ENCODE assay signal across 11 cellular contexts in genomic region chr4:145934434-145935047, GRCh38. TPM values are rescaled to one million over a fixed set of nuclear protein-coding genes. Genes with fewer than 3 reads are reported as not detected.
A peak's percentile ranks its signal among the peaks of the same experiment; 100 is the strongest.
DNase-seq lines count a peak whose midpoint lies in the region; ATAC-seq and TF ChIP-seq lines count a peak whose summit lies in the region.
"Had no signal": no experiment of that assay in that cellular context is flagged by ENCODE, and none has a peak within 500 bp of the region (broad histone marks: within the 10 kb centered on the region; RNA-seq: fewer than 3 reads in every experiment).

No MANE protein-coding gene starts in this region.

- H3K4me3 Mint-ChIP-seq in CD8-positive, alpha-beta T cell: peak overlapping the region; percentile 94
- peak overlapping the region; percentile 86 to 95 (median 93) for H3K4me3 Mint-ChIP-seq in nephron

- H3K36me3 ChIP-seq in CD8-positive, alpha-beta T cell (ENCODE audit: insufficient read depth, low read length): no peaks in the 10 kb centered on the region
- H3K36me3 ChIP-seq in HEK293 (ENCODE audit: control insufficient read depth in 2 of 2, insufficient read depth in 1 of 2, low read length in 2 of 2) (no peaks in the 10 kb centered on the region), adipocyte (ENCODE audit: control insufficient read depth, insufficient read depth, low read length, severe bottlenecking) (no peaks in the 10 kb centered on the region), body of pancreas (replicated peaks in 1 of 2; ENCODE audit: insufficient read depth in 1 of 2, low read depth in 2 of 2) (no peaks in the 10 kb centered on the region)
- H3K36me3 ChIP-seq: neutrophil had no signal

- TF ChIP-seq CTCF in CD8-positive, alpha-beta T cell (IDR thresholded peaks at IDR 0.05): no peak
- TF ChIP-seq CTCF in HEK293 (tag by site-specific recombination; IDR thresholded peaks at IDR 0.05) (no peak), nephron (IDR thresholded peaks at IDR 0.05; ENCODE audit: unreplicated experiment in 3 of 3) (no peak), body of pancreas (IDR thresholded peaks at IDR 0.05) (no peak)

- no peak for ATAC-seq in CD8-positive, alpha-beta T cell
- no peak for ATAC-seq in GM18868 (IDR thresholded peaks at IDR 0.05; ENCODE audit: unreplicated experiment)
- no peak for ATAC-seq in body of pancreas
- ATAC-seq in HG02840 (IDR thresholded peaks at IDR 0.05; ENCODE audit: low FRiP score, unreplicated experiment): no peak

- intact Hi-C loops in CD8-positive, alpha-beta T cell (cut with DNase I, micrococcal nuclease): loop anchor here (1.0 to 10.0 kb wide), 11 partner anchors 8 to 1750 kb away; partner anchors contain the start of genes SLC10A7 (in 2 of the 2), ABCE1 (in 1 of the 2), ANAPC10 (in 1 of the 2) and OTUD4 (in 1 of the 2)
- intact Hi-C loops in body of pancreas (cut with DNase I): no loop called here

- no peaks in the 10 kb centered on the region for H3K9me3 Mint-ChIP-seq in CD8-positive, alpha-beta T cell
- H3K9me3 Mint-ChIP-seq in nephron: no peaks in the 10 kb centered on the region

- CTCF ChIA-PET in CD8-positive, alpha-beta T cell (lab: Charles Lee): no interaction called here
- CTCF ChIA-PET in HEK293 (lab: Yijun Ruan, JAX): no interaction called here

- no peak for TF ChIP-seq POLR2A in body of pancreas (IDR thresholded peaks at IDR 0.05)

- no peaks in the 10 kb centered on the region for H3K27me3 Mint-ChIP-seq in CD8-positive, alpha-beta T cell (ENCODE audit: low read depth)
- H3K27me3 Mint-ChIP-seq in nephron (ENCODE audit: low read depth): no peaks in the 10 kb centered on the region

- H3K27me3 ChIP-seq in CD8-positive, alpha-beta T cell (ENCODE audit: insufficient read depth, low read length): no peaks in the 10 kb centered on the region
- H3K27me3 ChIP-seq in adipocyte (replicated peaks; ENCODE audit: control insufficient read depth, insufficient read depth, low read length) (no peaks in the 10 kb centered on the region), body of pancreas (no peaks in the 10 kb centered on the region)
- H3K27me3 ChIP-seq: testis had no signal

- H3K4me1 Mint-ChIP-seq in CD8-positive, alpha-beta T cell (ENCODE audit: low read depth): peaks cover 58% of the 10 kb centered on the region
- H3K4me1 Mint-ChIP-seq in nephron: peaks cover 60% of the 10 kb centered on the region

- POLR2A ChIA-PET in CD8-positive, alpha-beta T cell (lab: Charles Lee): no interaction called here
- POLR2A ChIA-PET in HEK293 (lab: Yijun Ruan, JAX): no interaction called here

- H3K9me3 ChIP-seq in CD8-positive, alpha-beta T cell (ENCODE audit: low read length): no peaks in the 10 kb centered on the region
- H3K9me3 ChIP-seq in HEK293 (ENCODE audit: control insufficient read depth, insufficient read depth, low read depth, low read length): no peaks in the 10 kb centered on the region
- no peaks in the 10 kb centered on the region for H3K9me3 ChIP-seq in adipocyte (ENCODE audit: control insufficient read depth, low read length)
- H3K9me3 ChIP-seq in body of pancreas: no peaks in the 10 kb centered on the region
- H3K9me3 ChIP-seq: neutrophil, testis had no signal

- DNase-seq in CD8-positive, alpha-beta T cell: no peak
- DNase-seq in adipocyte (ENCODE audit: low read depth) (no peak), retina (no peak), body of pancreas (no peak)
- DNase-seq: activated CD4-positive, alpha-beta T cell treated with anti-CD3 and anti-CD28 coated beads for 48 hours; testis had no signal

- H3K27ac ChIP-seq in CD8-positive, alpha-beta T cell (ENCODE audit: low read depth, low read length): no peak overlapping the region
- H3K27ac ChIP-seq in HEK293 (ENCODE audit: extremely low read depth, low read depth, low read length) (peak overlapping the region; percentile 35; the same call in 1 of the 2 replicates), body of pancreas (peak overlapping the region in 2 of 4 donors; percentile 20 to 97)
- H3K27ac ChIP-seq: neutrophil had no signal

- no peak overlapping the region for H3K4me3 ChIP-seq in CD8-positive, alpha-beta T cell (ENCODE audit: low read depth, low read length)
- H3K4me3 ChIP-seq in HEK293 (ENCODE audit: low read depth, low read length) (no peak overlapping the region), adipocyte (ENCODE audit: low read length) (no peak overlapping the region), body of pancreas (no peak overlapping the region)
- H3K4me3 ChIP-seq: testis had no signal

- WGBS in body of pancreas, 2 donors: 71 to 75% methylated on average over 2 to 3 of the region's 3 CpGs

- peaks cover 14% of the 10 kb centered on the region for H3K36me3 Mint-ChIP-seq in CD8-positive, alpha-beta T cell
- H3K36me3 Mint-ChIP-seq in nephron (ENCODE audit: low read depth): peaks cover 8% of the 10 kb centered on the region

- H3K9ac ChIP-seq in adipocyte (ENCODE audit: low read length): peak overlapping the region; percentile 96

- H3K27ac Mint-ChIP-seq in CD8-positive, alpha-beta T cell: peak overlapping the region; percentile 80
- peak overlapping the region; percentile 97 to 100 (median 100) for H3K27ac Mint-ChIP-seq in nephron

- peaks cover 29% of the 10 kb centered on the region for H3K4me1 ChIP-seq in CD8-positive, alpha-beta T cell (ENCODE audit: insufficient read depth, low read length)
- H3K4me1 ChIP-seq in HEK293 (ENCODE audit: control insufficient read depth, insufficient read depth, low read length) (peaks cover 11% of the 10 kb centered on the region), adipocyte (ENCODE audit: control insufficient read depth, insufficient read depth, low read length) (peaks cover 23% of the 10 kb centered on the region), body of pancreas (peaks cover 27% of the 10 kb centered on the region)

TF ChIP-seq in HEK293, 187 proteins besides CTCF, POLR2A, EP300 and RAD21:
- TF ChIP-seq ZNF558 (tag by site-specific recombination; IDR thresholded peaks at IDR 0.05) (no peak), ZNF600 (tag by site-specific recombination; IDR thresholded peaks at IDR 0.05) (0 out of 2 replicates have a peak, but pooled peaks have one; percentile 20)
- TF ChIP-seq, protein P1, sequence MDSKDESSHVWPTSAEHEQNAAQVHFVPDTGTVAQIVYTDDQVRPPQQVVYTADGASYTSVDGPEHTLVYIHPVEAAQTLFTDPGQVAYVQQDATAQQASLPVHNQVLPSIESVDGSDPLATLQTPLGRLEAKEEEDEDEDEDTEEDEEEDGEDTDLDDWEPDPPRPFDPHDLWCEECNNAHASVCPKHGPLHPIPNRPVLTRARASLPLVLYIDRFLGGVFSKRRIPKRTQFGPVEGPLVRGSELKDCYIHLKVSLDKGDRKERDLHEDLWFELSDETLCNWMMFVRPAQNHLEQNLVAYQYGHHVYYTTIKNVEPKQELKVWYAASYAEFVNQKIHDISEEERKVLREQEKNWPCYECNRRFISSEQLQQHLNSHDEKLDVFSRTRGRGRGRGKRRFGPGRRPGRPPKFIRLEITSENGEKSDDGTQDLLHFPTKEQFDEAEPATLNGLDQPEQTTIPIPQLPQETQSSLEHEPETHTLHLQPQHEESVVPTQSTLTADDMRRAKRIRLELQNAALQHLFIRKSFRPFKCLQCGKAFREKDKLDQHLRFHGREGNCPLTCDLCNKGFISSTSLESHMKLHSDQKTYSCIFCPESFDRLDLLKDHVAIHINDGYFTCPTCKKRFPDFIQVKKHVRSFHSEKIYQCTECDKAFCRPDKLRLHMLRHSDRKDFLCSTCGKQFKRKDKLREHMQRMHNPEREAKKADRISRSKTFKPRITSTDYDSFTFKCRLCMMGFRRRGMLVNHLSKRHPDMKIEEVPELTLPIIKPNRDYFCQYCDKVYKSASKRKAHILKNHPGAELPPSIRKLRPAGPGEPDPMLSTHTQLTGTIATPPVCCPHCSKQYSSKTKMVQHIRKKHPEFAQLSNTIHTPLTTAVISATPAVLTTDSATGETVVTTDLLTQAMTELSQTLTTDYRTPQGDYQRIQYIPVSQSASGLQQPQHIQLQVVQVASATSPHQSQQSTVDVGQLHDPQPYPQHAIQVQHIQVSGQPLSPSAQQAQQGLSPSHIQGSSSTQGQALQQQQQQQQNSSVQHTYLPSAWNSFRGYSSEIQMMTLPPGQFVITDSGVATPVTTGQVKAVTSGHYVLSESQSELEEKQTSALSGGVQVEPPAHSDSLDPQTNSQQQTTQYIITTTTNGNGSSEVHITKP (tag by site-specific recombination; IDR thresholded peaks at IDR 0.05): peak; percentile 56; the same call in 1 of the 2 replicates

RNA-seq across cellular contexts. Expression of gene ZNF827, which starts 4.1 kb away (rescaled TPM):
- 10 to 100 TPM; 35.4 to 36.6 TPM for total RNA-seq in CD8-positive, alpha-beta T cell
- total RNA-seq in body of pancreas: 10 to 100 TPM in 1 of 2 donors, 1 to 10 TPM in 1; 5.4 to 13.8 TPM
